Comparison of ENCODE assay signal across 8 cellular contexts in genomic region chr5:169583424-169584215, GRCh38. TPM values are rescaled to one million over a fixed set of nuclear protein-coding genes. Genes with fewer than 3 reads are reported as not detected.
DNase-seq lines count a peak whose midpoint lies in the region; ATAC-seq and TF ChIP-seq lines count a peak whose summit lies in the region.

A gene with protein sequence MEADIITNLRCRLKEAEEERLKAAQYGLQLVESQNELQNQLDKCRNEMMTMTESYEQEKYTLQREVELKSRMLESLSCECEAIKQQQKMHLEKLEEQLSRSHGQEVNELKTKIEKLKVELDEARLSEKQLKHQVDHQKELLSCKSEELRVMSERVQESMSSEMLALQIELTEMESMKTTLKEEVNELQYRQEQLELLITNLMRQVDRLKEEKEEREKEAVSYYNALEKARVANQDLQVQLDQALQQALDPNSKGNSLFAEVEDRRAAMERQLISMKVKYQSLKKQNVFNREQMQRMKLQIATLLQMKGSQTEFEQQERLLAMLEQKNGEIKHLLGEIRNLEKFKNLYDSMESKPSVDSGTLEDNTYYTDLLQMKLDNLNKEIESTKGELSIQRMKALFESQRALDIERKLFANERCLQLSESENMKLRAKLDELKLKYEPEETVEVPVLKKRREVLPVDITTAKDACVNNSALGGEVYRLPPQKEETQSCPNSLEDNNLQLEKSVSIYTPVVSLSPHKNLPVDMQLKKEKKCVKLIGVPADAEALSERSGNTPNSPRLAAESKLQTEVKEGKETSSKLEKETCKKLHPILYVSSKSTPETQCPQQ (plus strand): TSS chr5:169583773. CDS start chr5:169588417, 4,644 bp downstream.

- CTCF ChIA-PET in activated B cell treated with CpG ODN at 0.5 μM for 24 hours (lab: Charles Lee) = interaction anchor here (1.6 to 2.4 kb wide), 2 partner anchors 54 to 596 kb away, joined by 7 to 12 read pairs; no protein-coding TSS in a partner anchor

- POLR2A ChIA-PET in activated B cell treated with CpG ODN at 0.5 μM for 24 hours (lab: Charles Lee) = interaction anchor here (0.7 to 1.8 kb wide), 7 partner anchors 53 to 1004 kb away, joined by 3 to 46 read pairs (median 8); partner anchors contain the start of genes DOCK2 and PANK3

- H3K4me1 Mint-ChIP-seq in activated B cell treated with CpG ODN at 0.5 μM for 24 hours = peaks cover 24% of the 10 kb centered on the region

- intact Hi-C loops in activated B cell treated with CpG ODN at 0.5 μM for 24 hours (cut with micrococcal nuclease) = loop anchor here (1.0 to 5.0 kb wide), 6 partner anchors 54 to 1096 kb away; partner anchors contain the start of genes DOCK2, PANK3 and RARS1
- intact Hi-C loops in spleen (cut with DNase I; ENCODE audit: low total_unique reads) = loop anchor here (10.0 kb wide), 2 partner anchors 599 to 909 kb away; no protein-coding TSS in a partner anchor

- H3K9me3 ChIP-seq in spleen = no peaks in the 10 kb centered on the region

- H3K27me3 Mint-ChIP-seq in activated B cell treated with CpG ODN at 0.5 μM for 24 hours = peaks cover 6% of the 10 kb centered on the region

- H3K36me3 ChIP-seq in spleen = peaks cover 0 to 5% (median under 1%) of the 10 kb centered on the region in 6 donors

- no peak for TF ChIP-seq CTCF in activated B cell treated with CpG ODN at 0.5 μM for 24 hours (IDR thresholded peaks at IDR 0.05)
- peak in 3 of 11 experiments; percentile 18 to 46 (median 40) for TF ChIP-seq CTCF in spleen (IDR thresholded peaks at IDR 0.05 in 8 of 11, conservative IDR thresholded peaks at IDR 0.05 in 3 of 11)

- peak within 1 kb of the TSS; percentile 93 for H3K27ac Mint-ChIP-seq in activated B cell treated with CpG ODN at 0.5 μM for 24 hours

- 0% methylated on average over 43 to 53 of the region's 53 CpGs for WGBS in spleen, 5 donors

- H3K27me3 ChIP-seq in spleen (replicated peaks in 1 of 7) = no peaks in the 10 kb centered on the region

- H3K4me3 ChIP-seq in spleen = peak within 1 kb of the TSS; percentile 55 to 89 (median 74)

- peak within 1 kb of the TSS; percentile 99 for H3K4me3 Mint-ChIP-seq in activated B cell treated with CpG ODN at 0.5 μM for 24 hours

- no peaks in the 10 kb centered on the region for H3K9me3 Mint-ChIP-seq in activated B cell treated with CpG ODN at 0.5 μM for 24 hours

- peaks cover 12% of the 10 kb centered on the region for H3K36me3 Mint-ChIP-seq in activated B cell treated with CpG ODN at 0.5 μM for 24 hours (ENCODE audit: low read depth)

- ATAC-seq in HG03196 (IDR thresholded peaks at IDR 0.05; ENCODE audit: unreplicated experiment) (peak; percentile 92), activated B cell treated with CpG ODN at 0.5 μM for 24 hours (ENCODE audit: low read depth) (peak; percentile 93)

- in situ Hi-C loops in GM18951 (cut with MboI; ENCODE audit: low sequenced_read_pairs, unreplicated experiment) = no loop called here

- H3K27ac ChIP-seq in spleen = peak within 1 kb of the TSS in 7 of 8 donors; percentile 51 to 85 (median 83)

- peaks cover 0 to 31% (median 19%) of the 10 kb centered on the region in 6 donors for H3K4me1 ChIP-seq in spleen

- DNase-seq in AG08395 (ENCODE audit: low spot score) (peak; percentile 98), NCI-H345 (lab: John Stamatoyannopoulos, UW) (peak; percentile 97), activated B cell treated with CpG ODN at 0.5 μM for 24 hours (peak; percentile 84), inferior parietal cortex (ENCODE audit: extremely low spot score) (peak; percentile 93), spleen (peak; percentile 97)
- peak; percentile 94 for DNase-seq in central memory CD4-positive, alpha-beta T cell

- peak; percentile 93 for TF ChIP-seq POLR2A in GM18951 (IDR thresholded peaks at IDR 0.05; ENCODE audit: extremely low read depth, insufficient read depth, insufficient read length)
- TF ChIP-seq POLR2A in spleen (IDR thresholded peaks at IDR 0.05) = peak in 1 of 3 donors; percentile 62

RNA-seq across cellular contexts. Expression of the gene that starts here (rescaled TPM):
- total RNA-seq in activated B cell treated with CpG ODN at 0.5 μM for 24 hours = 13.3 and 20.6 TPM in 2 replicates
- total RNA-seq in spleen = 10 to 100 TPM in 6 of 7 donors, 1 to 10 TPM in 1; 9.0 to 15.7 (median 12.2) TPM
- polyA plus RNA-seq in spleen = 1 to 10 TPM; 5.2 to 7.4 (median 5.4) TPM

Comparison
In these comparisons a context has a peak if more than half of its experiments do, and no peak if none do; other contexts are left out.
1. Peak in every context shown above with its lines: DNase-seq, ATAC-seq, H3K4me3 ChIP-seq and H3K27ac ChIP-seq.